Comparison of ENCODE assay signal across 14 cellular contexts in genomic region chr11:76604652-76605241, GRCh38.
A peak's percentile ranks its signal among the peaks of the same experiment; 100 is the strongest.
DNase-seq lines count a peak whose midpoint lies in the region; ATAC-seq, FAIRE-seq and TF ChIP-seq lines count a peak whose summit lies in the region.
"Had no signal": no experiment of that assay in that cellular context is flagged by ENCODE, and none has a peak within 500 bp of the region (broad histone marks: within the 10 kb centered on the region; RNA-seq: fewer than 3 reads in every experiment).

No MANE protein-coding gene starts in this region.

- no peaks in the 10 kb centered on the region for H3K36me3 ChIP-seq in bronchial epithelial cell (ENCODE audit: control insufficient read depth, insufficient read depth, low read length)
- H3K36me3 ChIP-seq: HAP-1, WERI-Rb-1 had no signal

- no peaks in the 10 kb centered on the region for H4K20me1 ChIP-seq in H9 (ENCODE audit: control insufficient read depth, insufficient read depth, insufficient read length)

- H3K79me2 ChIP-seq in H9 (ENCODE audit: insufficient read depth, low read length), result no peaks in the 10 kb centered on the region

- H3K79me1 ChIP-seq in H9 (ENCODE audit: insufficient read depth, low read depth, low read length, poor library complexity, severe bottlenecking), result no peaks in the 10 kb centered on the region

- H2BK5ac ChIP-seq in H9 (ENCODE audit: insufficient read length, low read length), result no peak overlapping the region

- H2BK20ac ChIP-seq in H9 (ENCODE audit: low read depth, low read length, poor library complexity, severe bottlenecking), result no peak overlapping the region

- H3K27me3 ChIP-seq in H9 (ENCODE audit: insufficient read depth, low read length), result no peaks in the 10 kb centered on the region
- H3K27me3 ChIP-seq in bronchial epithelial cell (ENCODE audit: control insufficient read depth, insufficient read depth, low read length), result no peaks in the 10 kb centered on the region

- H3K9me3 ChIP-seq in H9 (ENCODE audit: control insufficient read depth, low read depth, low read length), result no peaks in the 10 kb centered on the region
- H3K9me3 ChIP-seq: HAP-1 had no signal

- no peak overlapping the region for H2BK120ac ChIP-seq in H9 (ENCODE audit: low read depth, low read length, poor library complexity, severe bottlenecking)

- peak; percentile 55 for FAIRE-seq in bronchial epithelial cell (lab: Jason Lieb, UNC)
- FAIRE-seq: D721Med had no signal

- H2BK15ac ChIP-seq in H9 (ENCODE audit: low read depth, low read length), result no peak overlapping the region

- no peak overlapping the region for H3K4ac ChIP-seq in H9 (ENCODE audit: low read depth, low read length)

- H3K9me3 Mint-ChIP-seq in H9, result peaks cover 11 to 12% of the 10 kb centered on the region in 2 experiments

- no peak overlapping the region for H3K27ac Mint-ChIP-seq in H9
- H3K27ac Mint-ChIP-seq: memory B cell had no signal

- no peak overlapping the region for H3T11ph ChIP-seq in H9 (ENCODE audit: low read length)

- peak; percentile 18 for DNase-seq in H9
- DNase-seq in bronchial epithelial cell (ENCODE audit: low read depth), result no peak
- DNase-seq in iris pigment epithelial cell (ENCODE audit: low read depth), result peak; percentile 40
- DNase-seq in cortex of kidney (lab: John Stamatoyannopoulos, UW), result no peak
- no peak for DNase-seq in GM13976 (ENCODE audit: low spot score)
- DNase-seq in activated CD4-positive, CD25-positive, alpha-beta regulatory T cell treated with anti-CD3 and anti-CD28 coated beads, Interleukin-2, amount 50 U/mL, for 72 hours, result no peak
- no peak for DNase-seq in omental fat pad (ENCODE audit: low spot score)
- DNase-seq: activated naive CD4-positive, alpha-beta T cell treated with Interleukin-2 at 50 U/mL for 16 hours; PC-9; WERI-Rb-1 had no signal

- H3K4me3 ChIP-seq in bronchial epithelial cell (ENCODE audit: low read depth, low read length) (no peak overlapping the region), skin epidermis (no peak overlapping the region)
- H3K4me3 ChIP-seq: HAP-1, PC-9 had no signal

- in situ Hi-C loops in GM13976 (cut with MboI; ENCODE audit: low sequenced_read_pairs, unreplicated experiment), result no loop called here

- H3K14ac ChIP-seq in H9 (ENCODE audit: insufficient read depth, low read length), result no peak overlapping the region

- no peak overlapping the region for H4K5ac ChIP-seq in H9 (ENCODE audit: insufficient read length, low read depth, low read length)

- H3K56ac ChIP-seq in H9 (ENCODE audit: insufficient read length, low read depth, low read length), result no peak overlapping the region

- peaks cover 13 to 20% of the 10 kb centered on the region in 2 experiments for H3K4me1 Mint-ChIP-seq in H9

- no peak overlapping the region for H3K18ac ChIP-seq in H9 (ENCODE audit: insufficient read length, low read depth, low read length)

- no peak overlapping the region for H4K8ac ChIP-seq in H9 (replicated peaks; ENCODE audit: insufficient read length, low read depth, low read length)

- peaks cover 6 to 20% (median 6%) of the 10 kb centered on the region in 3 experiments; a peak in 5 of 7 replicates for H3K36me3 Mint-ChIP-seq in H9 (ENCODE audit: insufficient read depth in 1 of 3, low read depth in 3 of 3)

- H3K27me3 Mint-ChIP-seq in H9 (ENCODE audit: low read depth), result peaks cover 2% of the 10 kb centered on the region

- no peaks in the 10 kb centered on the region for H3K4me1 ChIP-seq in H9 (ENCODE audit: insufficient read depth, low read length)
- H3K4me1 ChIP-seq: HAP-1 had no signal

- no peak overlapping the region for H3K4me2 ChIP-seq in H9 (ENCODE audit: insufficient read depth, insufficient read length, low read length)
- H3K4me2 ChIP-seq: PC-9 had no signal

- H4K91ac ChIP-seq in H9 (ENCODE audit: insufficient read length, low read depth, low read length), result no peak overlapping the region

- no peak overlapping the region for H3K4me3 Mint-ChIP-seq in H9
- H3K4me3 Mint-ChIP-seq: memory B cell had no signal

- no peak for ATAC-seq in omental fat pad (ENCODE audit: low FRiP score)

- no peaks in the 10 kb centered on the region for H3K23me2 ChIP-seq in H9 (ENCODE audit: insufficient read length, low read depth, low read length, poor library complexity, severe bottlenecking)

- no peak overlapping the region for H3K9ac ChIP-seq in H9 (ENCODE audit: extremely low read depth, insufficient read length, low read length)

- no peak overlapping the region for H2BK12ac ChIP-seq in H9 (ENCODE audit: insufficient read length, low read depth, low read length)

- no peak overlapping the region for H2AK5ac ChIP-seq in H9 (ENCODE audit: insufficient read length, low read length)

- no CpG with 5 or more reads among the region's 8 CpGs for WGBS in H9 (ENCODE audit: extremely low coverage, insufficient read length, low lambda C conversion rate)

- H2AFZ ChIP-seq in H9 (ENCODE audit: low read length), result no peak overlapping the region
- H2AFZ ChIP-seq: PC-9 had no signal

- TF ChIP-seq CTCF in H9 (conservative IDR thresholded peaks at IDR 0.05) (no peak), bronchial epithelial cell (IDR thresholded peaks at IDR 0.05; ENCODE audit: insufficient read depth, low read length, severe bottlenecking) (no peak), GM13976 (IDR thresholded peaks at IDR 0.05; ENCODE audit: borderline replicate concordance, control extremely low read depth, extremely low read depth, insufficient read depth, missing control alignments) (no peak), omental fat pad (IDR thresholded peaks at IDR 0.05) (no peak)

- no peak overlapping the region for H3K27ac ChIP-seq in H9 (ENCODE audit: insufficient read length, low read depth, low read length)
- peak overlapping the region in 16 of 21 experiments; percentile 43 to 87 (median 70) for H3K27ac ChIP-seq in skin epidermis
- H3K27ac ChIP-seq: PC-9, WERI-Rb-1 had no signal

- H3K23ac ChIP-seq in H9 (ENCODE audit: insufficient read length, low read depth, low read length), result no peak overlapping the region

Comparison
In these comparisons a context has a peak if more than half of its experiments do, and no peak if none do; other contexts are left out.
1. DNase-seq: peak in H9 (single experiment) and iris pigment epithelial cell (single experiment); none in bronchial epithelial cell (single experiment), cortex of kidney (single experiment), GM13976 (single experiment), activated CD4-positive, CD25-positive, alpha-beta regulatory T cell treated with anti-CD3 and anti-CD28 coated beads, Interleukin-2, amount 50 U/mL, for 72 hours (single experiment) and omental fat pad (single experiment).